In the genomic region with DNA sequence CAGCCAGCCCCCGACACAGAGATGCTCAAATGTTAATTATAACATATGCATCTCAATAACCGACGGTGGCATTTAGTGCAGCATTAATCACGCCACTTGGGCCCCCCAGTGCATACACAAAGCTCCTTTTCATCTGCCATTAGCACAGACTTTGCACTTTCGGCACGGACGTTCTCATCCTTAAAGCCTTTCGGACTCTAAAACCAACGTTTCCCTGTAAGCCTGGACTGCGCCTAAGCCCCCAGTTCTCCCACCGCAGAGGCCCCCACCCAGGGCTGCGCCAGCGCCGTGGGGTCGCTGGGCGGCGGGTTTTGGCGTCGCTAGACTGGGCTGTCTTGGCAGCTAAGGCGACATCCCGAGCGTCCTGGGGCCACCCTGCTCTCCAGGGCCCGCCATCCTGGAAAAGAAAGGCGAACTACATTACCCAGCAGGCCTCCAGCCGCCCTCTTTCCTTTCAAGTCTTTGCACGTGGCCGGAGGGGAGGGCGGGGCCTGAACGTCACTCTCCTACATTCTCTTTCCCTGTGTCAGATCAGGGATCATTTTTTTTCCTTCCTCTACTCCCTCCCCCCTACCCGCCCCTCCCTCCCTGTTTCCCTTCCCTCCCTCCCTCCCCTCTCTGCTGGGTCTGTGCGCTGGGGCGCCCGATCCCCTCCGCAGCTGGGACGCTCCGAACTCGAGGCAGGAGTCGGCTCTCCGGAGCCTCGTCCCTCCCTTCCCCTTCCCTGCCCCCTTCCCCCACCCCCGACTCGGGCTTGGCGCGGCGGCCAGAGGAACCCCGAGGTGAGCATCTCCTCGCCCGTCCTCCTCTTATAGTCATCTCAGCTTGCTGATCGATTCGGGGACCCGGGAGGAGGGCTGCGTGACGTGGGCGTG, we compare ENCODE assay signal across 8 cellular contexts. TPM values are rescaled to one million over a fixed set of nuclear protein-coding genes. Genes with fewer than 3 reads are reported as not detected.
DNase-seq lines count a peak whose midpoint lies in the region; ATAC-seq and TF ChIP-seq lines count a peak whose summit lies in the region.

A gene (plus strand): TSS at position 501 of the 875 bp plus-strand sequence. CDS start 80,535 bp downstream, outside the sequence.

- no peak for TF ChIP-seq POLR2A in esophagus muscularis mucosa (IDR thresholded peaks at IDR 0.05; ENCODE audit: low read depth)

- peak; percentile 84 for ATAC-seq in GM21529 (IDR thresholded peaks at IDR 0.05; ENCODE audit: unreplicated experiment)
- ATAC-seq in stimulated activated effector memory CD8-positive, alpha-beta T cell treated with anti-CD3 and anti-CD28 coated beads, Interleukin-12 subunit alpha, Interleukin-12 subunit beta, amount 100 ng/mL, for 72 hours: peak; percentile 71

- H3K27ac Mint-ChIP-seq in stimulated activated effector memory CD8-positive, alpha-beta T cell treated with anti-CD3 and anti-CD28 coated beads, Interleukin-12 subunit alpha, Interleukin-12 subunit beta, amount 100 ng/mL, for 72 hours: peak within 1 kb of the TSS; percentile 71

- peak within 1 kb of the TSS; percentile 75 for H3K9ac ChIP-seq in mucosa of stomach (ENCODE audit: low read length)

- peaks cover 11% of the 10 kb centered on the region for H3K4me1 Mint-ChIP-seq in stimulated activated effector memory CD8-positive, alpha-beta T cell treated with anti-CD3 and anti-CD28 coated beads, Interleukin-12 subunit alpha, Interleukin-12 subunit beta, amount 100 ng/mL, for 72 hours

- no peak for TF ChIP-seq EP300 in esophagus muscularis mucosa (IDR thresholded peaks at IDR 0.05)

- H3K9me3 Mint-ChIP-seq in stimulated activated effector memory CD8-positive, alpha-beta T cell treated with anti-CD3 and anti-CD28 coated beads, Interleukin-12 subunit alpha, Interleukin-12 subunit beta, amount 100 ng/mL, for 72 hours: no peaks in the 10 kb centered on the region

- TF ChIP-seq CTCF in esophagus muscularis mucosa (IDR thresholded peaks at IDR 0.05): no peak

- H3K9me3 ChIP-seq in esophagus muscularis mucosa: no peaks in the 10 kb centered on the region
- H3K9me3 ChIP-seq in mucosa of stomach (ENCODE audit: control insufficient read depth, low read length): no peaks in the 10 kb centered on the region

- no peaks in the 10 kb centered on the region for H3K36me3 Mint-ChIP-seq in stimulated activated effector memory CD8-positive, alpha-beta T cell treated with anti-CD3 and anti-CD28 coated beads, Interleukin-12 subunit alpha, Interleukin-12 subunit beta, amount 100 ng/mL, for 72 hours

- DNase-seq in DMS153 (lab: John Stamatoyannopoulos, UW) (peak; percentile 91), HuH-7.5 (ENCODE audit: low spot score) (peak; percentile 80), OCI-M1 (lab: John Stamatoyannopoulos, UW) (peak; percentile 93), esophagus muscularis mucosa (ENCODE audit: extremely low spot score) (peak; percentile 100)
- peak; percentile 76 to 80 for DNase-seq in activated T-cell treated with anti-CD3 and anti-CD28 coated beads, Interleukin-2, amount 50 U/mL, for 48 hours
- DNase-seq in stimulated activated effector memory CD8-positive, alpha-beta T cell treated with anti-CD3 and anti-CD28 coated beads, Interleukin-12 subunit alpha, Interleukin-12 subunit beta, amount 100 ng/mL, for 72 hours (ENCODE audit: low spot score in 2 of 2): peak; percentile 28 to 68

- H3K27ac ChIP-seq in esophagus muscularis mucosa (replicated peaks in 1 of 4): peak within 1 kb of the TSS; percentile 94 to 98 (median 96)

- H3K27me3 ChIP-seq in esophagus muscularis mucosa (no peaks in the 10 kb centered on the region), mucosa of stomach (ENCODE audit: control insufficient read depth, insufficient read depth, low read length) (no peaks in the 10 kb centered on the region)

- WGBS in esophagus muscularis mucosa: under 1% methylated on average over 44 of the region's 54 CpGs

- H3K4me1 ChIP-seq in esophagus muscularis mucosa (peaks cover 31 to 42% (median 31%) of the 10 kb centered on the region in 4 donors), mucosa of stomach (ENCODE audit: control insufficient read depth, insufficient read depth, low read length) (peaks cover 6% of the 10 kb centered on the region)

- intact Hi-C loops in esophagus muscularis mucosa (cut with DNase I): loop anchor here (5.0 kb wide), 1 partner anchor 61 kb away; no protein-coding TSS in a partner anchor

- peak within 1 kb of the TSS; percentile 67 to 87 (median 77) for H3K4me3 ChIP-seq in esophagus muscularis mucosa
- H3K4me3 ChIP-seq in mucosa of stomach (ENCODE audit: low read length): peak within 1 kb of the TSS; percentile 77

- H3K36me3 ChIP-seq in esophagus muscularis mucosa (no peaks in the 10 kb centered on the region), mucosa of stomach (ENCODE audit: control insufficient read depth, insufficient read depth, low read length) (no peaks in the 10 kb centered on the region)

- peak within 1 kb of the TSS; percentile 77 for H3K4me3 Mint-ChIP-seq in stimulated activated effector memory CD8-positive, alpha-beta T cell treated with anti-CD3 and anti-CD28 coated beads, Interleukin-12 subunit alpha, Interleukin-12 subunit beta, amount 100 ng/mL, for 72 hours

RNA-seq across cellular contexts. Expression of the gene that starts here (rescaled TPM):
- total RNA-seq in esophagus muscularis mucosa: 100 to 1,000 TPM in 2 of 4 donors, 10 to 100 TPM in 2; 63.1 to 137 (median 87.7) TPM

Comparison
In these comparisons a context has a peak if more than half of its experiments do, and no peak if none do; other contexts are left out.
1. Peak in every context shown above with its lines: DNase-seq, ATAC-seq, H3K4me3 ChIP-seq and H3K27ac ChIP-seq.
2. DNase-seq: peak in every context shown above with its lines; median percentile 100 in esophagus muscularis mucosa; 93 in OCI-M1; 91 in DMS153; 80 in HuH-7.5; 78 in activated T-cell treated with anti-CD3 and anti-CD28 coated beads, Interleukin-2, amount 50 U/mL, for 48 hours; 48 in stimulated activated effector memory CD8-positive, alpha-beta T cell treated with anti-CD3 and anti-CD28 coated beads, Interleukin-12 subunit alpha, Interleukin-12 subunit beta, amount 100 ng/mL, for 72 hours.